18 cellular contexts compared by ENCODE assay signal in genomic region chr12:68482014-68482413, GRCh38.
DNase-seq lines count a peak whose midpoint lies in the region; ATAC-seq, FAIRE-seq and TF ChIP-seq lines count a peak whose summit lies in the region.
"Had no signal": no experiment of that assay in that cellular context is flagged by ENCODE, and none has a peak within 500 bp of the region (broad histone marks: within the 10 kb centered on the region; RNA-seq: fewer than 3 reads in every experiment).

No MANE protein-coding gene starts in this region.

- BruUV-seq in Caco-2 (replicated peaks; lab: Mats Ljungman, UMichigan): no TSS peak

- H3K9ac ChIP-seq in parathyroid adenoma: no peak overlapping the region

- peaks cover 53% of the 10 kb centered on the region for H3K4me1 Mint-ChIP-seq in activated CD8-positive, alpha-beta memory T cell treated with anti-CD3 and anti-CD28 coated beads, Interleukin-2, amount 10 ng/mL, durations not matched to agents 7 days and 5 days
- peaks cover 34% of the 10 kb centered on the region for H3K4me1 Mint-ChIP-seq in activated naive CD8-positive, alpha-beta T cell treated with anti-CD3 and anti-CD28 coated beads, Interleukin-2, amount 10 ng/mL, durations not matched to agents 7 days and 5 days
- H3K4me1 Mint-ChIP-seq in Caco-2 (ENCODE audit: low read depth, unreplicated experiment): peaks cover 20% of the 10 kb centered on the region

- no peaks in the 10 kb centered on the region for H3K27me3 ChIP-seq in parathyroid adenoma (ENCODE audit: control insufficient read depth, insufficient read depth, low read length)
- H3K27me3 ChIP-seq in Caco-2 (replicated peaks; ENCODE audit: control insufficient read depth, insufficient read depth, low read length): no peaks in the 10 kb centered on the region
- H3K27me3 ChIP-seq: foreskin keratinocyte had no signal

- CTCF ChIA-PET in activated CD8-positive, alpha-beta memory T cell treated with anti-CD3 and anti-CD28 coated beads, Interleukin-2, amount 10 ng/mL, durations not matched to agents 7 days and 5 days (lab: Charles Lee): interaction anchor here (1.2 to 3.4 kb wide), 9 partner anchors 16 to 128 kb away, joined by 3 to 15 read pairs (median 4); partner anchors contain the start of gene RAP1B
- CTCF ChIA-PET in Caco-2 (lab: Charles Lee): no interaction called here

- peak; percentile 5 for FAIRE-seq in GM12892 (lab: Jason Lieb, UNC)

- DNase-seq in activated CD8-positive, alpha-beta memory T cell treated with anti-CD3 and anti-CD28 coated beads, Interleukin-2, amount 10 ng/mL, durations not matched to agents 7 days and 5 days: no peak
- no peak for DNase-seq in activated CD8-positive, alpha-beta memory T cell treated with anti-CD3 and anti-CD28 coated beads, Interleukin-2, amount 50 U/mL, for 48 hours
- DNase-seq in GM12892 (ENCODE audit: insufficient read length) (no peak), NCI-H2029 (lab: John Stamatoyannopoulos, UW) (no peak), Caco-2 (no peak)
- no peak for DNase-seq in activated naive CD8-positive, alpha-beta T cell treated with anti-CD3 and anti-CD28 coated beads, Interleukin-2, amount 10 ng/mL, durations not matched to agents 7 days and 5 days
- DNase-seq in stimulated activated CD4-positive, alpha-beta T cell treated with anti-CD3 and anti-CD28 coated beads, Interleukin-2, amount 100 ng/mL, for 48 hours: no peak
- DNase-seq: amygdala; COR-L47; GF-D8; midbrain; NCI-H1930; NCI-H524; occipital lobe; stimulated activated naive B cell treated with anti-CD40 and anti-IgM and Interleukin-4, amounts not matched to agents 10 μg/mL and 1 μg/mL and 100 μg/mL, for 72 hours had no signal

- no peaks in the 10 kb centered on the region for H3K9me3 ChIP-seq in parathyroid adenoma (ENCODE audit: control insufficient read depth, low read length)
- H3K9me3 ChIP-seq in Caco-2: peaks cover 7% of the 10 kb centered on the region; the same call in 1 of the 2 replicates

- peak overlapping the region; percentile 18 for H3K4me3 Mint-ChIP-seq in activated CD8-positive, alpha-beta memory T cell treated with anti-CD3 and anti-CD28 coated beads, Interleukin-2, amount 10 ng/mL, durations not matched to agents 7 days and 5 days
- peak overlapping the region; percentile 18 for H3K4me3 Mint-ChIP-seq in activated naive CD8-positive, alpha-beta T cell treated with anti-CD3 and anti-CD28 coated beads, Interleukin-2, amount 10 ng/mL, durations not matched to agents 7 days and 5 days
- H3K4me3 Mint-ChIP-seq in Caco-2 (ENCODE audit: unreplicated experiment): no peak overlapping the region

- H3K27me3 Mint-ChIP-seq in activated CD8-positive, alpha-beta memory T cell treated with anti-CD3 and anti-CD28 coated beads, Interleukin-2, amount 10 ng/mL, durations not matched to agents 7 days and 5 days: no peaks in the 10 kb centered on the region
- no peaks in the 10 kb centered on the region for H3K27me3 Mint-ChIP-seq in activated naive CD8-positive, alpha-beta T cell treated with anti-CD3 and anti-CD28 coated beads, Interleukin-2, amount 10 ng/mL, durations not matched to agents 7 days and 5 days
- no peaks in the 10 kb centered on the region for H3K27me3 Mint-ChIP-seq in Caco-2 (ENCODE audit: insufficient read depth, unreplicated experiment)
- H3K27me3 Mint-ChIP-seq: stimulated activated naive B cell treated with anti-CD40 and anti-IgM and Interleukin-4, amounts not matched to agents 10 μg/mL and 1 μg/mL and 100 μg/mL, for 72 hours had no signal

- TF ChIP-seq POLR2A in GM12892 (IDR thresholded peaks at IDR 0.05; ENCODE audit: low read depth, low read length): no peak

- peak; percentile 2 for ATAC-seq in activated CD8-positive, alpha-beta memory T cell treated with anti-CD3 and anti-CD28 coated beads, Interleukin-2, amount 10 ng/mL, durations not matched to agents 7 days and 5 days
- ATAC-seq in activated naive CD8-positive, alpha-beta T cell treated with anti-CD3 and anti-CD28 coated beads, Interleukin-2, amount 10 ng/mL, durations not matched to agents 7 days and 5 days (ENCODE audit: low read depth): no peak
- ATAC-seq: HCT116 had no signal

- H2AFZ ChIP-seq in parathyroid adenoma: no peak overlapping the region

- intact Hi-C loops in Caco-2 (cut with micrococcal nuclease; ENCODE audit: unreplicated experiment): no loop called here

- H3K4me1 ChIP-seq in parathyroid adenoma (peaks cover 6% of the 10 kb centered on the region), Caco-2 (no peaks in the 10 kb centered on the region)

- no peaks in the 10 kb centered on the region for H3K79me2 ChIP-seq in parathyroid adenoma

- TF ChIP-seq CTCF in parathyroid adenoma (IDR thresholded peaks at IDR 0.05) (no peak), Caco-2 (IDR thresholded peaks at IDR 0.05; ENCODE audit: insufficient read depth in 1 of 2, low read depth in 1 of 2, low read length in 1 of 2, severe bottlenecking in 1 of 2, unreplicated experiment in 1 of 2) (no peak)

- peaks cover 34% of the 10 kb centered on the region for H3K36me3 Mint-ChIP-seq in activated CD8-positive, alpha-beta memory T cell treated with anti-CD3 and anti-CD28 coated beads, Interleukin-2, amount 10 ng/mL, durations not matched to agents 7 days and 5 days
- peaks cover 15% of the 10 kb centered on the region for H3K36me3 Mint-ChIP-seq in activated naive CD8-positive, alpha-beta T cell treated with anti-CD3 and anti-CD28 coated beads, Interleukin-2, amount 10 ng/mL, durations not matched to agents 7 days and 5 days
- no peaks in the 10 kb centered on the region for H3K36me3 Mint-ChIP-seq in Caco-2 (ENCODE audit: insufficient read depth, unreplicated experiment)

- H3K27ac Mint-ChIP-seq in activated CD8-positive, alpha-beta memory T cell treated with anti-CD3 and anti-CD28 coated beads, Interleukin-2, amount 10 ng/mL, durations not matched to agents 7 days and 5 days: peak overlapping the region; percentile 98
- H3K27ac Mint-ChIP-seq in activated naive CD8-positive, alpha-beta T cell treated with anti-CD3 and anti-CD28 coated beads, Interleukin-2, amount 10 ng/mL, durations not matched to agents 7 days and 5 days: peak overlapping the region; percentile 86
- H3K27ac Mint-ChIP-seq in Caco-2 (ENCODE audit: unreplicated experiment): no peak overlapping the region

- peaks cover 2% of the 10 kb centered on the region for H3K9me3 Mint-ChIP-seq in activated CD8-positive, alpha-beta memory T cell treated with anti-CD3 and anti-CD28 coated beads, Interleukin-2, amount 10 ng/mL, durations not matched to agents 7 days and 5 days (ENCODE audit: low read depth)
- peaks cover 12% of the 10 kb centered on the region for H3K9me3 Mint-ChIP-seq in activated naive CD8-positive, alpha-beta T cell treated with anti-CD3 and anti-CD28 coated beads, Interleukin-2, amount 10 ng/mL, durations not matched to agents 7 days and 5 days
- no peaks in the 10 kb centered on the region for H3K9me3 Mint-ChIP-seq in Caco-2 (ENCODE audit: unreplicated experiment)
- H3K9me3 Mint-ChIP-seq: stimulated activated naive B cell treated with anti-CD40 and anti-IgM and Interleukin-4, amounts not matched to agents 10 μg/mL and 1 μg/mL and 100 μg/mL, for 72 hours had no signal

- POLR2A ChIA-PET in activated naive CD8-positive, alpha-beta T cell treated with anti-CD3 and anti-CD28 coated beads, Interleukin-2, amount 10 ng/mL, durations not matched to agents 7 days and 5 days (lab: Charles Lee): interaction anchor here (1.2 to 1.5 kb wide), 4 partner anchors 19 to 117 kb away, joined by 3 to 6 read pairs (median 4); no protein-coding TSS in a partner anchor
- POLR2A ChIA-PET in Caco-2 (lab: Charles Lee): no interaction called here

- no peaks in the 10 kb centered on the region for H3K36me3 ChIP-seq in parathyroid adenoma (ENCODE audit: control insufficient read depth, insufficient read depth, low read length)
- H3K36me3 ChIP-seq in Caco-2 (ENCODE audit: control insufficient read depth, insufficient read depth, low read length): no peaks in the 10 kb centered on the region

- H3K4me2 ChIP-seq in parathyroid adenoma (ENCODE audit: low read length): no peak overlapping the region

- H3K4me3 ChIP-seq in parathyroid adenoma (ENCODE audit: low read depth, low read length) (no peak overlapping the region), Caco-2 (ENCODE audit: low read depth, low read length) (no peak overlapping the region)

- H3K27ac ChIP-seq in parathyroid adenoma: peak overlapping the region; percentile 35
- H3K27ac ChIP-seq: foreskin keratinocyte had no signal
